ENCODE assay signal across 8 cellular contexts in the genomic region with DNA sequence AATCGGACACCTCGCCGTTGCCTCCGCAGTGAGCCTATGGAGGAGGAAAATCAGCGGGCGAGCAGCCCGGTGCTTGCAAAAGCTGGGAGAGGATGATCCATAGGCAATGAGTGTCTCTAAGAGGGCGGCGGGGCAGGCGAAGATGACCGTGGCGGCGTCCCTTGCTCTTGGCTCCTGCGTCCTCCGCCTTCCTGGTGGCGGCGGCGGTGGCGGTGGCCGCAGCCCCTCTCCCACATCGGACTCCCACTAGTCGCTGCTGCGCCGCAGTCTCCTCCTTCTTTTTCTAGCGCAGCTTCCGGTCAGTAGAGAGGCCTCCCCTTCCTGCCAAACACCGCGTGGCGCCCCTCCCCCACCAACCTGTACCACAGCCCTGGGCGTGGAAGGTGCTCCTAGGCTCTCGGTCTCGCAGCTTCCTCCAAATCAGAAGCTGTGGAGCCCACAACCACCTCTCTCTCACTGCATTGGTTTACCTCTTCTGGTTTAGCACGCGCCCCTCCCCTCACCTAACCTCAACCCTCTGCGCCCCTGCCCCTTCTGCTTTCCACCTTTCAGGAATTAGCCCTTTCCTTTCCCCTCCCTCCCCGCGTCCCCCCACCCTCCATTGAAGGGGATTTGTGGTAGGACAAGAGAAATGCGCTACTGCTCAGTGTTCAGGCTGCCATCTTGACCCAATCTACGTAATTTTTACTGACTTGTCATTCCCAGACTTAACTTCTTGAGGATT. TPM values are rescaled to one million over a fixed set of nuclear protein-coding genes. Genes with fewer than 3 reads are reported as not detected.
DNase-seq lines count a peak whose midpoint lies in the region; ATAC-seq, FAIRE-seq and TF ChIP-seq lines count a peak whose summit lies in the region.

A gene (minus strand): TSS at position 271 of the 724 bp plus-strand sequence. CDS start 594 bp downstream, outside the sequence.

- in situ Hi-C loops in GM13976 (cut with MboI; ENCODE audit: low sequenced_read_pairs, unreplicated experiment) = loop anchor here (25.0 kb wide), 1 partner anchor 208 kb away; no protein-coding TSS in a partner anchor

- peak; percentile 99 for ATAC-seq in HG02642 (IDR thresholded peaks at IDR 0.05; ENCODE audit: poor library complexity, unreplicated experiment)

- TF ChIP-seq CTCF in GM13976 (IDR thresholded peaks at IDR 0.05; ENCODE audit: borderline replicate concordance, control extremely low read depth, extremely low read depth, insufficient read depth, missing control alignments) (no peak), WERI-Rb-1 (IDR thresholded peaks at IDR 0.05; ENCODE audit: low read depth, low read length) (no peak), bronchial epithelial cell (IDR thresholded peaks at IDR 0.05; ENCODE audit: insufficient read depth, low read length, severe bottlenecking) (no peak)

- H3K9me3 ChIP-seq in WERI-Rb-1 (ENCODE audit: severe bottlenecking) = no peaks in the 10 kb centered on the region
- no peaks in the 10 kb centered on the region for H3K9me3 ChIP-seq in skeletal muscle satellite cell (replicated peaks; ENCODE audit: low read length)

- DNase-seq in GM13976 (ENCODE audit: low spot score) (peak; percentile 81), NCI-H2081 (lab: John Stamatoyannopoulos, UW) (peak; percentile 88 to 93), WERI-Rb-1 (peak; percentile 76), bronchial epithelial cell (ENCODE audit: low read depth) (peak; percentile 55), iPS-NIHi7 (ENCODE audit: extremely low spot score) (peak; percentile 78), SKM-1 (lab: John Stamatoyannopoulos, UW; ENCODE audit: unreplicated experiment) (no peak)

- H3K27ac ChIP-seq in WERI-Rb-1 = peak within 1 kb of the TSS; percentile 36; the same call in 1 of the 2 replicates

- H3K36me3 ChIP-seq in WERI-Rb-1 (no peaks in the 10 kb centered on the region; the same call in 1 of the 2 replicates), bronchial epithelial cell (ENCODE audit: control insufficient read depth, insufficient read depth, low read length) (no peaks in the 10 kb centered on the region), skeletal muscle satellite cell (ENCODE audit: insufficient read depth, low read length) (no peaks in the 10 kb centered on the region)

- H3K27me3 ChIP-seq in WERI-Rb-1 (ENCODE audit: insufficient read depth, low read depth, severe bottlenecking) (peaks cover 20% of the 10 kb centered on the region), bronchial epithelial cell (ENCODE audit: control insufficient read depth, insufficient read depth, low read length) (no peaks in the 10 kb centered on the region), skeletal muscle satellite cell (ENCODE audit: control insufficient read depth, insufficient read depth, low read length) (peaks cover 4% of the 10 kb centered on the region)

- H3K9ac ChIP-seq in skeletal muscle satellite cell (ENCODE audit: low read depth, low read length) = peak within 1 kb of the TSS; percentile 82

- H3K4me2 ChIP-seq in skeletal muscle satellite cell (ENCODE audit: low read length) = peak within 1 kb of the TSS; percentile 76

- FAIRE-seq in bronchial epithelial cell (lab: Jason Lieb, UNC) = no peak

- peak within 1 kb of the TSS; percentile 39 for H3K4me3 ChIP-seq in WERI-Rb-1 (ENCODE audit: low read depth, low read length)
- H3K4me3 ChIP-seq in bronchial epithelial cell (ENCODE audit: low read depth, low read length) = peak within 1 kb of the TSS; percentile 60
- peak within 1 kb of the TSS; percentile 81 for H3K4me3 ChIP-seq in skeletal muscle satellite cell (ENCODE audit: low read length)

- H3K4me1 ChIP-seq in skeletal muscle satellite cell (ENCODE audit: control insufficient read depth, insufficient read depth, low read length) = no peaks in the 10 kb centered on the region

RNA-seq across cellular contexts. Expression of the gene that starts here (rescaled TPM):
- 7.1 and 10.1 TPM in 2 replicates for total RNA-seq in bronchial epithelial cell
- total RNA-seq in skeletal muscle satellite cell (2012; rRNA removed) = 6.3 and 6.6 TPM in 2 replicates
